1 cellular context compared by ENCODE assay signal in genomic region chr11:68076371-68077042, GRCh38.
TF ChIP-seq lines count a peak whose summit lies in the region.

No MANE protein-coding gene starts in this region.

TF ChIP-seq in IMR-90, 13 proteins besides CTCF, POLR2A, EP300 and RAD21:
- TF ChIP-seq BHLHE40 (IDR thresholded peaks at IDR 0.05; ENCODE audit: low read depth, low read length) (no peak), SMC3 (IDR thresholded peaks at IDR 0.05; ENCODE audit: low read depth, low read length) (peak; percentile 17; the same call in 1 of the 2 replicates), RCOR1 (IDR thresholded peaks at IDR 0.05; ENCODE audit: insufficient replicate concordance, low read length) (no peak), MAFK (IDR thresholded peaks at IDR 0.05; ENCODE audit: low read depth, low read length) (no peak), FOS (IDR thresholded peaks at IDR 0.05; ENCODE audit: low read depth, low read length) (no peak), RFX5 (IDR thresholded peaks at IDR 0.05; ENCODE audit: low read depth, low read length) (no peak), USF2 (IDR thresholded peaks at IDR 0.05; ENCODE audit: low read depth, low read length) (no peak), NFE2L2 (IDR thresholded peaks at IDR 0.05; ENCODE audit: low read depth, low read length) (no peak), CEBPB (IDR thresholded peaks at IDR 0.05; ENCODE audit: low read depth, low read length) (peak; percentile 68), MAZ (IDR thresholded peaks at IDR 0.05; ENCODE audit: borderline replicate concordance, low read depth, low read length) (no peak), CHD1 (IDR thresholded peaks at IDR 0.05; ENCODE audit: low read depth, low read length) (no peak), MXI1 (IDR thresholded peaks at IDR 0.05; ENCODE audit: borderline replicate concordance, low read depth, low read length) (no peak), ELK1 (IDR thresholded peaks at IDR 0.05; ENCODE audit: borderline replicate concordance, low read depth, low read length) (no peak)
